In genomic region chr3:44045476-44046275, GRCh38 we compare ENCODE assay signal across 9 cellular contexts.
DNase-seq lines count a peak whose midpoint lies in the region; ATAC-seq, FAIRE-seq and TF ChIP-seq lines count a peak whose summit lies in the region.
"Had no signal": no experiment of that assay in that cellular context is flagged by ENCODE, and none has a peak within 500 bp of the region (broad histone marks: within the 10 kb centered on the region; RNA-seq: fewer than 3 reads in every experiment).

No MANE protein-coding gene starts in this region.

- in situ Hi-C loops in GM13976 (cut with MboI; ENCODE audit: low sequenced_read_pairs, unreplicated experiment): no loop called here

- H3K9me3 Mint-ChIP-seq in activated T-cell treated with anti-CD3 and anti-CD28 coated beads, Interleukin-2, amount 50 U/mL, for 24 hours: no peaks in the 10 kb centered on the region

- ATAC-seq in GM21367 (IDR thresholded peaks at IDR 0.05; ENCODE audit: unreplicated experiment): peak; percentile 80
- peak; percentile 75 for ATAC-seq in HG03457 (IDR thresholded peaks at IDR 0.05; ENCODE audit: unreplicated experiment)
- ATAC-seq in pancreas: peak; percentile 33 to 92 (median 76)
- no peak for ATAC-seq in foreskin keratinocyte

- DNase-seq in GM13976 (ENCODE audit: low spot score) (peak; percentile 74), PC-9 (peak; percentile 37 to 84), pancreas (peak in 4 of 6 donors; percentile 47 to 69 (median 52)), foreskin keratinocyte (no peak), AG08395 (ENCODE audit: low spot score) (no peak)
- no peak for DNase-seq in activated T-cell treated with anti-CD3 and anti-CD28 coated beads, Interleukin-2, amount 50 U/mL, for 24 hours

- H3K27me3 Mint-ChIP-seq in activated T-cell treated with anti-CD3 and anti-CD28 coated beads, Interleukin-2, amount 50 U/mL, for 24 hours: peaks cover 25% of the 10 kb centered on the region

- POLR2A ChIA-PET in PC-9 (lab: Charles Lee; ENCODE audit: unreplicated experiment): interaction anchor here (0.6 kb wide), 1 partner anchor 174 kb away, joined by 6 read pairs; no protein-coding TSS in a partner anchor

- WGBS in pancreas, 2 donors: 31 to 35% methylated on average over 4 of the region's 4 CpGs

- no peak overlapping the region for H2AFZ ChIP-seq in PC-9

- no peaks in the 10 kb centered on the region for H3K4me1 Mint-ChIP-seq in activated T-cell treated with anti-CD3 and anti-CD28 coated beads, Interleukin-2, amount 50 U/mL, for 24 hours (ENCODE audit: low read depth)

- H3K9me3 ChIP-seq in PC-9 (ENCODE audit: insufficient read depth, low read depth) (no peaks in the 10 kb centered on the region), pancreas (no peaks in the 10 kb centered on the region)
- H3K9me3 ChIP-seq: SJCRH30 had no signal

- no peaks in the 10 kb centered on the region for H3K36me3 Mint-ChIP-seq in activated T-cell treated with anti-CD3 and anti-CD28 coated beads, Interleukin-2, amount 50 U/mL, for 24 hours (ENCODE audit: low read depth)

- CTCF ChIA-PET in PC-9 (lab: Charles Lee): no interaction called here

- no peak overlapping the region for H3K4me2 ChIP-seq in PC-9

- H3K27ac ChIP-seq in PC-9 (0 out of 2 replicates have a peak overlapping the region, but pooled peaks have one; percentile 6), pancreas (peak overlapping the region in 1 of 4 donors; percentile 28), foreskin keratinocyte (no peak overlapping the region)
- H3K27ac ChIP-seq: SJCRH30 had no signal

- BruUV-seq in PC-9 (replicated peaks; lab: Mats Ljungman, UMichigan): no TSS peak

- H3K27me3 ChIP-seq in PC-9 (ENCODE audit: insufficient read depth, low read depth): no peaks in the 10 kb centered on the region
- no peaks in the 10 kb centered on the region for H3K27me3 ChIP-seq in pancreas
- H3K27me3 ChIP-seq in foreskin keratinocyte: no peaks in the 10 kb centered on the region
- H3K27me3 ChIP-seq: SJCRH30 had no signal

- intact Hi-C loops in PC-9 (cut with micrococcal nuclease; ENCODE audit: unreplicated experiment) (no loop called here), pancreas (cut with DNase I) (no loop called here)

- H3K4me1 ChIP-seq in PC-9 (replicated peaks; ENCODE audit: insufficient read depth) (peaks cover 48% of the 10 kb centered on the region), pancreas (no peaks in the 10 kb centered on the region), foreskin keratinocyte (peaks cover 10% of the 10 kb centered on the region)
- H3K4me1 ChIP-seq: SJCRH30 had no signal

- H3K27ac Mint-ChIP-seq in activated T-cell treated with anti-CD3 and anti-CD28 coated beads, Interleukin-2, amount 50 U/mL, for 24 hours: no peak overlapping the region

- H3K36me3 ChIP-seq in PC-9 (ENCODE audit: low read depth) (0 out of 2 replicates have a peak, but pooled peaks cover 5% of the 10 kb centered on the region), pancreas (no peaks in the 10 kb centered on the region)
- H3K36me3 ChIP-seq: SJCRH30 had no signal

- no peak for FAIRE-seq in pancreas (lab: Jason Lieb, UNC)

- TF ChIP-seq CTCF in GM13976 (IDR thresholded peaks at IDR 0.05; ENCODE audit: borderline replicate concordance, control extremely low read depth, extremely low read depth, insufficient read depth, missing control alignments) (no peak), PC-9 (conservative IDR thresholded peaks at IDR 0.05) (no peak), pancreas (IDR thresholded peaks at IDR 0.05) (no peak), foreskin keratinocyte (conservative IDR thresholded peaks at IDR 0.05) (no peak)

- H4K20me1 ChIP-seq in PC-9 (ENCODE audit: insufficient read depth): no peaks in the 10 kb centered on the region

- no peaks in the 10 kb centered on the region for H3K9me2 ChIP-seq in PC-9 (ENCODE audit: insufficient read depth)

- H3K79me2 ChIP-seq in PC-9 (ENCODE audit: low read depth): peaks cover 31% of the 10 kb centered on the region

- no peak overlapping the region for H3K4me3 Mint-ChIP-seq in activated T-cell treated with anti-CD3 and anti-CD28 coated beads, Interleukin-2, amount 50 U/mL, for 24 hours

- H3F3A ChIP-seq in PC-9 (ENCODE audit: insufficient read depth, low read depth): peaks cover 38% of the 10 kb centered on the region

- no peak overlapping the region for H3K4me3 ChIP-seq in PC-9
- no peak overlapping the region for H3K4me3 ChIP-seq in pancreas
- H3K4me3 ChIP-seq: SJCRH30 had no signal

Comparison
In these comparisons a context has a peak if more than half of its experiments do, and no peak if none do; other contexts are left out.
1. DNase-seq: peak in GM13976 (single experiment), PC-9 (2 of 2) and pancreas (4 of 6); none in foreskin keratinocyte (0 of 2), AG08395 (single experiment) and activated T-cell treated with anti-CD3 and anti-CD28 coated beads, Interleukin-2, amount 50 U/mL, for 24 hours (single experiment).